ENCODE assay signal across 15 cellular contexts in genomic region chr5:113181853-113182490, GRCh38.
"Had no signal": no experiment of that assay in that cellular context is flagged by ENCODE, and none has a peak within 500 bp of the region (broad histone marks: within the 10 kb centered on the region; RNA-seq: fewer than 3 reads in every experiment).

No MANE protein-coding gene starts in this region.

- H3K4me1 Mint-ChIP-seq: activated CD4-positive, alpha-beta T cell treated with anti-CD3 and anti-CD28 coated beads, Interleukin-2, amount 10 ng/mL, durations not matched to agents 24 days and 14 days had no signal

- H3K27me3 ChIP-seq: colonic mucosa, thyroid gland had no signal

- H3K27ac ChIP-seq: colonic mucosa, thyroid gland, VCaP had no signal

- H3K36me3 ChIP-seq: colonic mucosa, thyroid gland had no signal

- H3K4me3 ChIP-seq: colonic mucosa, thyroid gland had no signal

- H3K4me1 ChIP-seq: colonic mucosa had no signal

- H3K9me3 ChIP-seq: colonic mucosa, thyroid gland had no signal

- H3K27me3 Mint-ChIP-seq: activated naive CD8-positive, alpha-beta T cell had no signal

- DNase-seq: activated CD4-positive, alpha-beta T cell treated with anti-CD3 and anti-CD28 coated beads, Interleukin-2, amount 10 ng/mL, durations not matched to agents 24 days and 14 days; activated effector memory CD4-positive, alpha-beta T cell treated with anti-CD3 and anti-CD28 coated beads, Interleukin-2, amount 50 U/mL, for 16 hours; colonic mucosa; effector CD8-positive, alpha-beta T cell; hippocampal formation; kidney glomerular epithelial cell; mesendoderm; nephron progenitor cell; stimulated activated CD4-positive, alpha-beta T cell treated with anti-CD3 and anti-CD28 coated beads, Interleukin-15, amount 100 ng/mL, for 24 hours; stimulated activated CD4-positive, alpha-beta T cell treated with anti-CD3 and anti-CD28 coated beads, Interleukin-4, amount 100 ng/mL, for 24 hours; T1000; thyroid gland had no signal

- FAIRE-seq: urothelium cell line had no signal

- H3K9me3 Mint-ChIP-seq: activated CD4-positive, alpha-beta T cell treated with anti-CD3 and anti-CD28 coated beads, Interleukin-2, amount 10 ng/mL, durations not matched to agents 24 days and 14 days; nephron progenitor cell had no signal

- H3K4me3 Mint-ChIP-seq: activated CD4-positive, alpha-beta T cell treated with anti-CD3 and anti-CD28 coated beads, Interleukin-2, amount 10 ng/mL, durations not matched to agents 24 days and 14 days; activated naive CD8-positive, alpha-beta T cell; nephron progenitor cell had no signal

- H3K27ac Mint-ChIP-seq: activated CD4-positive, alpha-beta T cell treated with anti-CD3 and anti-CD28 coated beads, Interleukin-2, amount 10 ng/mL, durations not matched to agents 24 days and 14 days; activated naive CD8-positive, alpha-beta T cell; nephron progenitor cell had no signal
